In genomic region chr5:179794575-179794974, GRCh38 we compare ENCODE assay signal across 10 cellular contexts. TPM values are rescaled to one million over a fixed set of nuclear protein-coding genes. Genes with fewer than 3 reads are reported as not detected.
DNase-seq lines count a peak whose midpoint lies in the region; ATAC-seq and TF ChIP-seq lines count a peak whose summit lies in the region.
"Had no signal": no experiment of that assay in that cellular context is flagged by ENCODE, and none has a peak within 500 bp of the region (broad histone marks: within the 10 kb centered on the region; RNA-seq: fewer than 3 reads in every experiment).

No MANE protein-coding gene starts in this region.

- ATAC-seq in WTC11, result no peak
- no peak for ATAC-seq in right cardiac atrium
- no peak for ATAC-seq in GM18511 (IDR thresholded peaks at IDR 0.05; ENCODE audit: unreplicated experiment)

- peaks cover 12% of the 10 kb centered on the region for H3K36me3 Mint-ChIP-seq in WTC11

- no peaks in the 10 kb centered on the region for H3K9me3 Mint-ChIP-seq in WTC11
- H3K9me3 Mint-ChIP-seq: activated naive CD4-positive, alpha-beta T cell treated with anti-CD3 and anti-CD28 coated beads, Interleukin-2, amount 50 U/mL, for 72 hours had no signal

- H3K4me1 ChIP-seq in HUES6 (ENCODE audit: control insufficient read depth, insufficient read depth, low read length) (peaks cover 17% of the 10 kb centered on the region), right cardiac atrium (ENCODE audit: control insufficient read depth, insufficient read depth, low read length) (peaks cover 16% of the 10 kb centered on the region), spleen (peaks cover 34 to 65% (median 56%) of the 10 kb centered on the region in 6 donors)

- H3K27me3 ChIP-seq in HUES6 (ENCODE audit: control insufficient read depth, insufficient read depth, low read length) (no peaks in the 10 kb centered on the region), right cardiac atrium (ENCODE audit: control insufficient read depth, insufficient read depth) (no peaks in the 10 kb centered on the region), spleen (replicated peaks in 1 of 7) (no peaks in the 10 kb centered on the region), MG63 (no peaks in the 10 kb centered on the region)

- peaks cover 25% of the 10 kb centered on the region for H3K36me3 ChIP-seq in HUES6 (ENCODE audit: control insufficient read depth, insufficient read depth, low read length)
- peaks cover 0 to 27% (median 24%) of the 10 kb centered on the region in 6 donors for H3K36me3 ChIP-seq in spleen
- peaks cover 32% of the 10 kb centered on the region for H3K36me3 ChIP-seq in MG63

- no peak overlapping the region for H3K27ac ChIP-seq in HUES6 (ENCODE audit: low read depth, low read length)
- peak overlapping the region; percentile 5 for H3K27ac ChIP-seq in right cardiac atrium (ENCODE audit: low read length)
- peak overlapping the region; percentile 66 to 93 (median 88) for H3K27ac ChIP-seq in spleen

- DNase-seq in WTC11 (ENCODE audit: low spot score), result no peak
- DNase-seq in right cardiac atrium, result peak in 2 of 3 donors; percentile 54 to 62
- peak; percentile 79 for DNase-seq in spleen
- no peak for DNase-seq in MG63
- no peak for DNase-seq in NCI-H2081 treated with DMSO at 0.1 percent for 48 hours (lab: John Stamatoyannopoulos, UW)
- DNase-seq: stimulated activated CD8-positive, alpha-beta memory T cell treated with anti-CD3 and anti-CD28 coated beads, Interleukin-4, amount 100 ng/mL, for 48 hours had no signal

- H3K4me1 Mint-ChIP-seq in WTC11, result peaks cover 18% of the 10 kb centered on the region

- intact Hi-C loops in right cardiac atrium (cut with DNase I), result loop anchor here in 1 of 4 donors (2.0 kb wide), 1 partner anchor 62 kb away; the partner anchor contains the start of gene MAML1
- intact Hi-C loops in spleen (cut with DNase I; ENCODE audit: low total_unique reads), result no loop called here

- WGBS in right cardiac atrium, result 72% methylated on average over 3 of the region's 3 CpGs
- WGBS in spleen, 5 donors, result 60 to 100% (median 95%) methylated on average over 3 of the region's 3 CpGs

- POLR2A ChIA-PET in WTC11 (lab: Charles Lee), result no interaction called here

- H3K9me3 ChIP-seq in HUES6 (ENCODE audit: control insufficient read depth, insufficient read depth, low read depth, low read length) (no peaks in the 10 kb centered on the region), right cardiac atrium (ENCODE audit: control insufficient read depth, low read length) (no peaks in the 10 kb centered on the region), spleen (no peaks in the 10 kb centered on the region), MG63 (no peaks in the 10 kb centered on the region)

- H3K27ac Mint-ChIP-seq in WTC11, result no peak overlapping the region
- H3K27ac Mint-ChIP-seq: activated naive CD4-positive, alpha-beta T cell treated with anti-CD3 and anti-CD28 coated beads, Interleukin-2, amount 50 U/mL, for 72 hours had no signal

- H3K4me3 ChIP-seq in HUES6 (ENCODE audit: low read depth, low read length) (peak overlapping the region; percentile 93; the same call in 1 of the 2 replicates), right cardiac atrium (ENCODE audit: low read length) (no peak overlapping the region), spleen (peak overlapping the region in 5 of 8 donors; percentile 61 to 86 (median 69)), MG63 (no peak overlapping the region)

- H3K9ac ChIP-seq in HUES6 (ENCODE audit: low read length), result no peak overlapping the region

- H3K27me3 Mint-ChIP-seq in WTC11 (ENCODE audit: low read depth), result no peaks in the 10 kb centered on the region

- CTCF ChIA-PET in WTC11 (lab: Charles Lee), result interaction anchor here (1.0 to 5.7 kb wide), 2 partner anchors 26 to 32 kb away, joined by 3 to 39 read pairs; no protein-coding TSS in a partner anchor

- TF ChIP-seq POLR2A in spleen (IDR thresholded peaks at IDR 0.05), result no peak

- H3K4me3 Mint-ChIP-seq in WTC11, result peak overlapping the region; percentile 67

- TF ChIP-seq CTCF in WTC11 (IDR thresholded peaks at IDR 0.05) (no peak), spleen (IDR thresholded peaks at IDR 0.05 in 8 of 11, conservative IDR thresholded peaks at IDR 0.05 in 3 of 11) (no peak)

TF ChIP-seq in WTC11, 78 proteins besides CTCF, POLR2A, EP300 and RAD21 (continues in another document):
- TF ChIP-seq STAT6 (CRISPR knock-in tag; conservative IDR thresholded peaks at IDR 0.05; ENCODE audit: low read depth) (no peak), MXD4 (CRISPR knock-in tag; IDR thresholded peaks at IDR 0.05; ENCODE audit: borderline replicate concordance) (no peak), TEAD1 (CRISPR knock-in tag; IDR thresholded peaks at IDR 0.05) (no peak), JAZF1 (CRISPR knock-in tag; IDR thresholded peaks at IDR 0.05) (no peak), TP53 (CRISPR knock-in tag; IDR thresholded peaks at IDR 0.05) (no peak), AFF4 (CRISPR knock-in tag; IDR thresholded peaks at IDR 0.05; ENCODE audit: borderline replicate concordance) (no peak)
- TF ChIP-seq, protein P1, sequence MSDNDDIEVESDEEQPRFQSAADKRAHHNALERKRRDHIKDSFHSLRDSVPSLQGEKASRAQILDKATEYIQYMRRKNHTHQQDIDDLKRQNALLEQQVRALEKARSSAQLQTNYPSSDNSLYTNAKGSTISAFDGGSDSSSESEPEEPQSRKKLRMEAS (CRISPR knock-in tag; IDR thresholded peaks at IDR 0.05), result no peak

RNA-seq across cellular contexts. Expression of gene LTC4S, which starts 0.8 kb away (rescaled TPM):
- total RNA-seq in WTC11 (2021), result 2.6 to 4.5 TPM (median 3.0 TPM) in 3 replicates
- 10 to 100 TPM; 17.3 to 24.3 (median 22.6) TPM for total RNA-seq in right cardiac atrium
- 18.6 TPM for polyA plus RNA-seq in right cardiac atrium
- total RNA-seq in spleen, result 10 to 100 TPM in 3 of 7 donors, 1 to 10 TPM in 4; 4.0 to 24.2 (median 9.2) TPM
- polyA plus RNA-seq in spleen, result 10 to 100 TPM in 1 of 3 donors, 1 to 10 TPM in 2; 3.1 to 14.9 (median 3.8) TPM
- total RNA-seq in MG63 (2014; rRNA removed; shearing (Covaris generic); ENCODE audit: low replicate concordance), result 1.7 TPM in 1 of 2 replicates, not detected in the other
- total RNA-seq: glomerular endothelial cell had no signal

RNA-seq across cellular contexts. Expression of gene MGAT4B, which starts 12.1 kb away (rescaled TPM):
- total RNA-seq in WTC11 (2021) (127 to 151 TPM (median 135 TPM) in 3 replicates), right cardiac atrium (10 to 100 TPM; 71.8 to 82.2 (median 80.9) TPM), spleen (100 to 1,000 TPM in 2 of 7 donors, 10 to 100 TPM in 5; 76.8 to 117 (median 87.7) TPM)
- polyA plus RNA-seq in right cardiac atrium (56.7 TPM), spleen (10 to 100 TPM; 34.9 to 49.3 (median 35.8) TPM)
- total RNA-seq in MG63 (2014; rRNA removed; shearing (Covaris generic); ENCODE audit: low replicate concordance), result 149 and 238 TPM in 2 replicates

RNA-seq across cellular contexts. Expression of gene SQSTM1, which starts 26.1 kb away (rescaled TPM):
- total RNA-seq in WTC11 (2021), result 78.5 to 95.2 TPM (median 86.5 TPM) in 3 replicates
- 100 to 1,000 TPM; 307 to 406 (median 370) TPM for total RNA-seq in right cardiac atrium
- 257 TPM for polyA plus RNA-seq in right cardiac atrium
- total RNA-seq in spleen, result 100 to 1,000 TPM; 241 to 328 (median 311) TPM
- polyA plus RNA-seq in spleen, result 100 to 1,000 TPM; 105 to 185 (median 126) TPM
- 484 and 538 TPM in 2 replicates for total RNA-seq in MG63 (2014; rRNA removed; shearing (Covaris generic); ENCODE audit: low replicate concordance)

Comparison
In these comparisons a context has a peak if more than half of its experiments do, and no peak if none do; other contexts are left out.
1. H3K4me3 ChIP-seq: peak in HUES6 (single experiment) and spleen (5 of 8); none in right cardiac atrium (single experiment) and MG63 (single experiment).
2. DNase-seq: peak in right cardiac atrium (2 of 3) and spleen (single experiment); none in WTC11 (single experiment), MG63 (single experiment) and NCI-H2081 treated with DMSO at 0.1 percent for 48 hours (single experiment).